In the genomic region with DNA sequence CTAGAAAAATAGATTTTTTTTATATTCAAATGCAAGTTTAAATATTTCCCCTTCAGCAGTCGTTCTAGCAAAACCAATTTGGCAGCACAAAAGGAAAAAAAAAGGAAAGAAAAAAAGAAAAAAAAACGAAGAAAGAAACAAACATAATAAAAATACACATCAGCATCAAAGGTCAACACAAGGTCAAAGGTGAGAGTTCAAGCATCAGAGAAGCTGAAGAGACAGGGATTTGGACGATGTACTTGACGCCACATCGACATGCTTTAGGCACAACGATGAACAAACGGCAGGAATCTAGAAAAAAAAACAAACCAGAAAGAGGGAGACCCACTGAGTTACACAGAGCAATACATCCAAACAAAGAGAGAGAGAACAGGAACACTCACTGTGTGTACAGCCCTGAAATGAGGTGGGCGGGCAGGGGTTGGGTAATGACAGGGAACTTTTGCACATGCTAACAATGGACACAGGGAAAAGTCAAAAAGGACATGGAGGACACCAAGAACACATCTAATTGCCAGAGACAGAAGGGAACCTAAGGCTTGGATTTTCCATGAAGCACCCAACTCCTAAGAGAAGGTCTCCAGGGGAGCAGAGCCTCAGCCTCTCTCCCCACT, we compare ENCODE assay signal across 1 cellular context.
TF ChIP-seq lines count a peak whose summit lies in the region.

No MANE protein-coding gene starts in this region.

TF ChIP-seq in GM23338, 12 proteins besides CTCF, POLR2A, EP300 and RAD21 (continued from another document):
- TF ChIP-seq, protein P1, sequence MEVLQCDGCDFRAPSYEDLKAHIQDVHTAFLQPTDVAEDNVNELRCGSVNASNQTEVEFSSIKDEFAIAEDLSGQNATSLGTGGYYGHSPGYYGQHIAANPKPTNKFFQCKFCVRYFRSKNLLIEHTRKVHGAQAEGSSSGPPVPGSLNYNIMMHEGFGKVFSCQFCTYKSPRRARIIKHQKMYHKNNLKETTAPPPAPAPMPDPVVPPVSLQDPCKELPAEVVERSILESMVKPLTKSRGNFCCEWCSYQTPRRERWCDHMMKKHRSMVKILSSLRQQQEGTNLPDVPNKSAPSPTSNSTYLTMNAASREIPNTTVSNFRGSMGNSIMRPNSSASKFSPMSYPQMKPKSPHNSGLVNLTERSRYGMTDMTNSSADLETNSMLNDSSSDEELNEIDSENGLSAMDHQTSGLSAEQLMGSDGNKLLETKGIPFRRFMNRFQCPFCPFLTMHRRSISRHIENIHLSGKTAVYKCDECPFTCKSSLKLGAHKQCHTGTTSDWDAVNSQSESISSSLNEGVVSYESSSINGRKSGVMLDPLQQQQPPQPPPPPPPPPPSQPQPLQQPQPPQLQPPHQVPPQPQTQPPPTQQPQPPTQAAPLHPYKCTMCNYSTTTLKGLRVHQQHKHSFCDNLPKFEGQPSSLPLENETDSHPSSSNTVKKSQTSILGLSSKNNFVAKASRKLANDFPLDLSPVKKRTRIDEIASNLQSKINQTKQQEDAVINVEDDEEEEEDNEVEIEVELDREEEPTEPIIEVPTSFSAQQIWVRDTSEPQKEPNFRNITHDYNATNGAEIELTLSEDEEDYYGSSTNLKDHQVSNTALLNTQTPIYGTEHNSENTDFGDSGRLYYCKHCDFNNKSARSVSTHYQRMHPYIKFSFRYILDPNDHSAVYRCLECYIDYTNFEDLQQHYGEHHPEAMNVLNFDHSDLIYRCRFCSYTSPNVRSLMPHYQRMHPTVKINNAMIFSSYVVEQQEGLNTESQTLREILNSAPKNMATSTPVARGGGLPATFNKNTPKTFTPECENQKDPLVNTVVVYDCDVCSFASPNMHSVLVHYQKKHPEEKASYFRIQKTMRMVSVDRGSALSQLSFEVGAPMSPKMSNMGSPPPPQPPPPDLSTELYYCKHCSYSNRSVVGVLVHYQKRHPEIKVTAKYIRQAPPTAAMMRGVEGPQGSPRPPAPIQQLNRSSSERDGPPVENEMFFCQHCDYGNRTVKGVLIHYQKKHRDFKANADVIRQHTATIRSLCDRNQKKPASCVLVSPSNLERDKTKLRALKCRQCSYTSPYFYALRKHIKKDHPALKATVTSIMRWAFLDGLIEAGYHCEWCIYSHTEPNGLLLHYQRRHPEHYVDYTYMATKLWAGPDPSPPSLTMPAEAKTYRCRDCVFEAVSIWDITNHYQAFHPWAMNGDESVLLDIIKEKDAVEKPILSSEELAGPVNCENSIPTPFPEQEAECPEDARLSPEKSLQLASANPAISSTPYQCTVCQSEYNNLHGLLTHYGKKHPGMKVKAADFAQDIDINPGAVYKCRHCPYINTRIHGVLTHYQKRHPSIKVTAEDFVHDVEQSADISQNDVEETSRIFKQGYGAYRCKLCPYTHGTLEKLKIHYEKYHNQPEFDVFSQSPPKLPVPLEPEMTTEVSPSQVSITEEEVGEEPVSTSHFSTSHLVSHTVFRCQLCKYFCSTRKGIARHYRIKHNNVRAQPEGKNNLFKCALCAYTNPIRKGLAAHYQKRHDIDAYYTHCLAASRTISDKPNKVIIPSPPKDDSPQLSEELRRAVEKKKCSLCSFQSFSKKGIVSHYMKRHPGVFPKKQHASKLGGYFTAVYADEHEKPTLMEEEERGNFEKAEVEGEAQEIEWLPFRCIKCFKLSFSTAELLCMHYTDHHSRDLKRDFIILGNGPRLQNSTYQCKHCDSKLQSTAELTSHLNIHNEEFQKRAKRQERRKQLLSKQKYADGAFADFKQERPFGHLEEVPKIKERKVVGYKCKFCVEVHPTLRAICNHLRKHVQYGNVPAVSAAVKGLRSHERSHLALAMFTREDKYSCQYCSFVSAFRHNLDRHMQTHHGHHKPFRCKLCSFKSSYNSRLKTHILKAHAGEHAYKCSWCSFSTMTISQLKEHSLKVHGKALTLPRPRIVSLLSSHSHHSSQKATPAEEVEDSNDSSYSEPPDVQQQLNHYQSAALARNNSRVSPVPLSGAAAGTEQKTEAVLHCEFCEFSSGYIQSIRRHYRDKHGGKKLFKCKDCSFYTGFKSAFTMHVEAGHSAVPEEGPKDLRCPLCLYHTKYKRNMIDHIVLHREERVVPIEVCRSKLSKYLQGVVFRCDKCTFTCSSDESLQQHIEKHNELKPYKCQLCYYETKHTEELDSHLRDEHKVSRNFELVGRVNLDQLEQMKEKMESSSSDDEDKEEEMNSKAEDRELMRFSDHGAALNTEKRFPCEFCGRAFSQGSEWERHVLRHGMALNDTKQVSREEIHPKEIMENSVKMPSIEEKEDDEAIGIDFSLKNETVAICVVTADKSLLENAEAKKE (CRISPR knock-in tag; IDR thresholded peaks at IDR 0.05): no peak
- TF ChIP-seq STAT1 (IDR thresholded peaks at IDR 0.05; ENCODE audit: unreplicated experiment): no peak
